19 cellular contexts compared by ENCODE assay signal in the genomic region with DNA sequence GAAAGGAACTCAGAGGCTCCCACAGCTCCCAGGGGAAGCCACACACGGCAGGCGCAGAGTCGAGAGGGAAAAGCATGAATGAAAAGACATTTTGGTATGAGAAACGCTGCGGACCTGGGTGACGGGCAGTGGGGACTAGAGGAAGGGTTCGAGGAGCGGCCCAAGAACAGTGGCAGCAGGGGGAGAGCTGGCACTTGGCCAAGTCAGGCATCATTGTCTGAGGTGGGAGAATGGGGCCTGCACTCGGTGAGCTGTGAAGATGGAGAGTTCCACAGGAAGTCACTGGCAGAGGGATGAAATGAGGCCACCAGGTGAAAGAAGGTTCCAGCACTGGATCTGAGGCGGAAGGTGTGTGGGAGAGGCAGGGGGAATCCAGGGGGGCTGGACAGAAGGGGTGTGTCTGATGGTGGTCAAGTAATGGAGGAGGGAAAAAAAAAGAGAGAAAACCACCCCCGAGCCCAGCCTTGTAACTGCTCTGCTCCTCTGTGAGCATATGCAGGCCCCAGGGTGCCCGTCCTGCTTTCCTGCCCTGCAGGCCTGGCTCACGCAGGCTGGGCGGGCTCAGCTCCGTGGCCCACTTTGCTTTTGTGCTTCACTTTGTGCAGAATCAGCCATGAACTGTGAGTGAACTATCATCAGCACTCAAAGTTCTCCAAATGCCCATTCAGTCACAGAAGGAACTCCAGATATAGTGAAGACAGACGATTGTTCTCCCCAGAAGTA. TPM values are rescaled to one million over a fixed set of nuclear protein-coding genes. Genes with fewer than 3 reads are reported as not detected.
A peak's percentile ranks its signal among the peaks of the same experiment; 100 is the strongest.
DNase-seq lines count a peak whose midpoint lies in the region; ATAC-seq, FAIRE-seq and TF ChIP-seq lines count a peak whose summit lies in the region.
"Had no signal": no experiment of that assay in that cellular context is flagged by ENCODE, and none has a peak within 500 bp of the region (broad histone marks: within the 10 kb centered on the region; RNA-seq: fewer than 3 reads in every experiment).

No MANE protein-coding gene starts in this region.

- peak overlapping the region; percentile 6 for H3K27ac Mint-ChIP-seq in progenitor cell of endocrine pancreas

- no peak overlapping the region for H2BK12ac ChIP-seq in H1 (ENCODE audit: low read depth, low read length)

- no peaks in the 10 kb centered on the region for H3K79me2 ChIP-seq in H1 (ENCODE audit: control insufficient read depth in 1 of 2, insufficient read depth in 2 of 2, low read length in 2 of 2)
- no peaks in the 10 kb centered on the region for H3K79me2 ChIP-seq in mesendoderm (ENCODE audit: control insufficient read depth, insufficient read depth, low read length)

- no peak overlapping the region for H3K4me3 Mint-ChIP-seq in progenitor cell of endocrine pancreas (ENCODE audit: low read depth)

- H3K9me3 ChIP-seq in NT2/D1 (ENCODE audit: insufficient read depth, low read length) (no peaks in the 10 kb centered on the region), H1 (ENCODE audit: insufficient read depth in 2 of 2, low read depth in 1 of 2, low read length in 1 of 2) (no peaks in the 10 kb centered on the region)
- H3K9me3 ChIP-seq: BE2C had no signal

- no peak for TF ChIP-seq EP300 in H1 (IDR thresholded peaks at IDR 0.05; ENCODE audit: borderline replicate concordance in 1 of 2, low read depth in 2 of 2, low read length in 2 of 2)

- TF ChIP-seq CTCF in H1 (IDR thresholded peaks at IDR 0.05; ENCODE audit: control extremely low read depth in 1 of 3, insufficient read depth in 1 of 3, low read depth in 1 of 3, low read length in 3 of 3) (no peak), progenitor cell of endocrine pancreas (IDR thresholded peaks at IDR 0.05; ENCODE audit: unreplicated experiment) (no peak)

- H3K4ac ChIP-seq in H1 (replicated peaks; ENCODE audit: insufficient read length, low read depth, low read length) = no peak overlapping the region
- H3K4ac ChIP-seq in mesendoderm (ENCODE audit: low read depth, low read length) = no peak overlapping the region

- H3K14ac ChIP-seq in H1 (ENCODE audit: insufficient read length) = no peak overlapping the region

- H3K56ac ChIP-seq in H1 (replicated peaks; ENCODE audit: insufficient read length, low read depth, low read length) (no peak overlapping the region), mesendoderm (ENCODE audit: low read length) (no peak overlapping the region)

- H3K9me3 Mint-ChIP-seq in progenitor cell of endocrine pancreas (ENCODE audit: low read depth) = no peaks in the 10 kb centered on the region

- H4K91ac ChIP-seq in H1 (replicated peaks; ENCODE audit: insufficient read length, low read length) = no peak overlapping the region

- H2BK15ac ChIP-seq in H1 (ENCODE audit: low read length) (no peak overlapping the region), mesendoderm (replicated peaks; ENCODE audit: low read depth) (no peak overlapping the region)

- H4K8ac ChIP-seq in H1 (ENCODE audit: extremely low read depth, insufficient read depth, low read length) (peak overlapping the region; percentile 57; the same call in 1 of the 2 replicates), mesendoderm (ENCODE audit: low read depth, low read length) (no peak overlapping the region)

- H3K4me2 ChIP-seq in H1 (ENCODE audit: insufficient read depth in 1 of 2, low read depth in 2 of 2, low read length in 2 of 2) = no peak overlapping the region
- H3K4me2 ChIP-seq in mesendoderm (ENCODE audit: low read length) = no peak overlapping the region

- in situ Hi-C loops in G401 (cut with HindIII; ENCODE audit: low sequenced_read_pairs) = no loop called here

- no peak for TF ChIP-seq RAD21 in H1 (IDR thresholded peaks at IDR 0.05 in 1 of 2, conservative IDR thresholded peaks at IDR 0.05 in 1 of 2; ENCODE audit: low read depth in 2 of 2, low read length in 2 of 2)

- H2BK5ac ChIP-seq in H1 (ENCODE audit: low read depth, low read length) (no peak overlapping the region; the same call in 1 of the 2 replicates), mesendoderm (ENCODE audit: low read length) (no peak overlapping the region)

- H3K27me3 Mint-ChIP-seq in progenitor cell of endocrine pancreas = no peaks in the 10 kb centered on the region

- H3K79me1 ChIP-seq in H1 (ENCODE audit: low read depth, low read length) (no peaks in the 10 kb centered on the region), mesendoderm (ENCODE audit: low read length) (no peaks in the 10 kb centered on the region)

- peaks cover 15% of the 10 kb centered on the region for H3K36me3 Mint-ChIP-seq in progenitor cell of endocrine pancreas (ENCODE audit: insufficient read depth)

- H3K9ac ChIP-seq in NT2/D1 (ENCODE audit: insufficient read length, low read depth) (peak overlapping the region; percentile 27), H1 (replicated peaks in 1 of 4; ENCODE audit: extremely low read depth in 1 of 4, low read depth in 3 of 4, low read length in 3 of 4) (no peak overlapping the region), mesendoderm (ENCODE audit: low read length) (no peak overlapping the region)

- no peak for TF ChIP-seq POLR2A in H1 (IDR thresholded peaks at IDR 0.05; ENCODE audit: control extremely low read depth in 1 of 2, low read depth in 2 of 2, low read length in 2 of 2)

- no peak overlapping the region for H2BK20ac ChIP-seq in H1 (ENCODE audit: low read length)

- no peak overlapping the region for H3K4me3 ChIP-seq in NT2/D1 (ENCODE audit: insufficient read length, low read depth)
- no peak overlapping the region for H3K4me3 ChIP-seq in H1 (ENCODE audit: extremely low read depth in 1 of 4, insufficient read depth in 2 of 4, low read depth in 3 of 4, low read length in 4 of 4)
- H3K4me3 ChIP-seq in mesendoderm (ENCODE audit: low read length) = no peak overlapping the region

- no peaks in the 10 kb centered on the region for H3K23me2 ChIP-seq in H1 (ENCODE audit: low read depth, low read length)

- WGBS in H1 (ENCODE audit: extremely low coverage in 1 of 2, insufficient coverage in 1 of 2, insufficient read length in 1 of 2, insufficient replicate concordance in 2 of 2, low coverage in 1 of 2, low lambda C conversion rate in 2 of 2, missing lambda C conversion rate in 1 of 2), 2 experiments = 88% methylated on average over 14 of the region's 16 CpGs; no CpG with 5 or more reads in 1 of the 2 experiments
- no CpG with 5 or more reads among the region's 16 CpGs for WGBS in mesendoderm (ENCODE audit: extremely low coverage, insufficient coverage, low lambda C conversion rate)

- H3K4me1 Mint-ChIP-seq in progenitor cell of endocrine pancreas (ENCODE audit: low read depth) = no peaks in the 10 kb centered on the region

- POLR2A ChIA-PET in H1 (lab: Charles Lee; ENCODE audit: partially characterized antibody) = interaction anchor here (0.6 kb wide), 1 partner anchor 724 kb away, joined by 4 read pairs; no protein-coding TSS in a partner anchor

- H3K27ac ChIP-seq in H1 (ENCODE audit: low read depth, low read length) (no peak overlapping the region), mesendoderm (ENCODE audit: low read depth, low read length) (no peak overlapping the region)
- H3K27ac ChIP-seq: HL-60 had no signal

- no peak overlapping the region for H2AFZ ChIP-seq in H1 (ENCODE audit: low read length)

- H3K18ac ChIP-seq in H1 (ENCODE audit: extremely low read depth, low read length) (no peak overlapping the region), mesendoderm (ENCODE audit: low read length) (no peak overlapping the region)

- H2BK120ac ChIP-seq in H1 (replicated peaks; ENCODE audit: low read depth, low read length) = no peak overlapping the region
- H2BK120ac ChIP-seq in mesendoderm (ENCODE audit: low read depth, low read length) = no peak overlapping the region

- peaks cover 14% of the 10 kb centered on the region for H3K4me1 ChIP-seq in NT2/D1 (ENCODE audit: insufficient read depth, insufficient read length)
- H3K4me1 ChIP-seq in H1 (replicated peaks in 1 of 4; ENCODE audit: control insufficient read depth in 3 of 4, insufficient read depth in 4 of 4, low read length in 3 of 4) = no peaks in the 10 kb centered on the region
- H3K4me1 ChIP-seq in mesendoderm (ENCODE audit: control insufficient read depth, low read depth, low read length) = no peaks in the 10 kb centered on the region
- H3K4me1 ChIP-seq: BE2C had no signal

- H3K23ac ChIP-seq in H1 (ENCODE audit: insufficient read length) = no peak overlapping the region
- H3K23ac ChIP-seq in mesendoderm (ENCODE audit: low read length) = no peak overlapping the region

- no peak for FAIRE-seq in H1 (lab: Jason Lieb, UNC)

- CTCF ChIA-PET in H1 (lab: Charles Lee; ENCODE audit: partially characterized antibody) = no interaction called here

- ATAC-seq in HG03342 (IDR thresholded peaks at IDR 0.05; ENCODE audit: unreplicated experiment) (no peak), HG03196 (IDR thresholded peaks at IDR 0.05; ENCODE audit: unreplicated experiment) (no peak)
- ATAC-seq: PC-3 had no signal

- H3K36me3 ChIP-seq in NT2/D1 (ENCODE audit: insufficient read depth, insufficient read length, low read length) (peaks cover 25% of the 10 kb centered on the region), H1 (ENCODE audit: control insufficient read depth in 2 of 4, insufficient read depth in 4 of 4, low read length in 3 of 4) (peaks cover 0 to 11% (median 4%) of the 10 kb centered on the region in 4 experiments; a peak in 5 of 8 replicates), mesendoderm (ENCODE audit: control insufficient read depth, insufficient read depth, low read length) (no peaks in the 10 kb centered on the region)
- H3K36me3 ChIP-seq: BE2C had no signal

- H2AK5ac ChIP-seq in H1 (ENCODE audit: low read depth, low read length) (no peak overlapping the region), mesendoderm (ENCODE audit: low read length) (no peak overlapping the region)

- H3K27me3 ChIP-seq in NT2/D1 (ENCODE audit: insufficient read depth, insufficient read length) = no peaks in the 10 kb centered on the region
- no peaks in the 10 kb centered on the region for H3K27me3 ChIP-seq in H1 (replicated peaks in 1 of 4; ENCODE audit: control insufficient read depth in 3 of 4, extremely low read depth in 1 of 4, insufficient read depth in 3 of 4, low read length in 3 of 4)
- H3K27me3 ChIP-seq in mesendoderm (ENCODE audit: insufficient read depth, low read length, poor library complexity) = no peaks in the 10 kb centered on the region
- H3K27me3 ChIP-seq: BE2C had no signal

- peaks cover 0 to 2% of the 10 kb centered on the region in 2 experiments for H4K20me1 ChIP-seq in H1 (replicated peaks in 1 of 2; ENCODE audit: control insufficient read depth in 1 of 2, insufficient read depth in 2 of 2, low read length in 2 of 2)

- peak; percentile 88 for DNase-seq in G401 (ENCODE audit: low spot score)
- DNase-seq in NT2/D1 (ENCODE audit: low read depth, low spot score) = no peak
- DNase-seq in H1 (ENCODE audit: low read depth in 1 of 2, low spot score in 2 of 2) = no peak
- DNase-seq in progenitor cell of endocrine pancreas (ENCODE audit: low spot score, unreplicated experiment) = no peak
- no peak for DNase-seq in mesendoderm
- DNase-seq: DMS 273 treated with DMSO at 0.1 percent for 48 hours, HCEC 1CT, KG1, NCI-H1048, NCI-H146, NCI-H345, NCI-H526 treated with DMSO at 0.1 percent for 48 hours, PC-3 had no signal

- no peak overlapping the region for H4K5ac ChIP-seq in H1 (ENCODE audit: insufficient read length, low read depth, low read length)
- no peak overlapping the region for H4K5ac ChIP-seq in mesendoderm (ENCODE audit: low read length)

RNA-seq across cellular contexts. Expression of a gene that starts 31.8 kb away (rescaled TPM):
- not detected in 2 replicates for total RNA-seq in G401 (2014; rRNA removed; shearing (Covaris generic))
- total RNA-seq in H1 (2021; fragmentation: NEBNext Ultra II Directional; extraction: Animal tissue kit (Norgen Biotek cat#: 25700)) = not detected in 2 replicates
- 0.03 TPM in 1 of 2 replicates, not detected in the other for polyA plus RNA-seq in H1 (2011; rRNA removed)
- polyA plus RNA-seq in H1 (2011; cell fraction: cytosol; rRNA removed) = 0.05 TPM
- polyA plus RNA-seq in H1 (2011; cell fraction: nucleus; rRNA removed) = not detected
- 0.12 to 0.37 TPM (median 0.21 TPM) in 4 replicates for polyA plus RNA-seq in H1 (2012, experiment 1 of 2)
- 0.16 TPM for polyA plus RNA-seq in H1 (2012, experiment 2 of 2)
- 0.08 TPM for polyA plus RNA-seq in H1 (2013, experiment 1 of 2)
- polyA plus RNA-seq in H1 (2013, experiment 2 of 2) = 0.02 TPM
- not detected in 2 replicates for polyA minus RNA-seq in H1 (2011; rRNA and poly(A)+ RNA removed)
- not detected for polyA minus RNA-seq in H1 (2011; cell fraction: cytosol; rRNA and poly(A)+ RNA removed)
- polyA minus RNA-seq in H1 (2011; cell fraction: nucleus; rRNA and poly(A)+ RNA removed) = not detected
- total RNA-seq in progenitor cell of endocrine pancreas = not detected in 2 replicates
- 0.07 TPM for polyA plus RNA-seq in mesendoderm (2013, experiment 1 of 2)
- 0.04 TPM for polyA plus RNA-seq in mesendoderm (2013, experiment 2 of 2)
- total RNA-seq: Daoy, M059J, PC-3 had no signal

RNA-seq across cellular contexts. Expression of a gene that starts 46.6 kb away (rescaled TPM):
- total RNA-seq in G401 (2014; rRNA removed; shearing (Covaris generic)) = 30.5 and 37.3 TPM in 2 replicates
- total RNA-seq in H1 (2021; fragmentation: NEBNext Ultra II Directional; extraction: Animal tissue kit (Norgen Biotek cat#: 25700)) = 20.6 and 20.9 TPM in 2 replicates
- 9.7 and 16.1 TPM in 2 replicates for polyA plus RNA-seq in H1 (2011; rRNA removed)
- 12.5 TPM for polyA plus RNA-seq in H1 (2011; cell fraction: cytosol; rRNA removed)
- 49.0 TPM for polyA plus RNA-seq in H1 (2011; cell fraction: nucleus; rRNA removed)
- polyA plus RNA-seq in H1 (2012, experiment 1 of 2) = 14.1 to 26.4 TPM (median 19.7 TPM) in 4 replicates
- 12.9 TPM for polyA plus RNA-seq in H1 (2012, experiment 2 of 2)
- 8.0 TPM for polyA plus RNA-seq in H1 (2013, experiment 1 of 2)
- 7.3 TPM for polyA plus RNA-seq in H1 (2013, experiment 2 of 2)
- 26.4 and 41.3 TPM in 2 replicates for polyA minus RNA-seq in H1 (2011; rRNA and poly(A)+ RNA removed)
- 15.2 TPM for polyA minus RNA-seq in H1 (2011; cell fraction: cytosol; rRNA and poly(A)+ RNA removed)
- 43.1 TPM for polyA minus RNA-seq in H1 (2011; cell fraction: nucleus; rRNA and poly(A)+ RNA removed)
- 75.2 and 85.3 TPM in 2 replicates for total RNA-seq in progenitor cell of endocrine pancreas
- polyA plus RNA-seq in mesendoderm (2013, experiment 1 of 2) = 4.0 TPM
- polyA plus RNA-seq in mesendoderm (2013, experiment 2 of 2) = 4.1 TPM

RNA-seq across cellular contexts. Expression of a gene that starts 46.9 kb away (rescaled TPM):
- 4.5 and 7.6 TPM in 2 replicates for total RNA-seq in G401 (2014; rRNA removed; shearing (Covaris generic))
- total RNA-seq in H1 (2021; fragmentation: NEBNext Ultra II Directional; extraction: Animal tissue kit (Norgen Biotek cat#: 25700)) = 23.2 and 26.2 TPM in 2 replicates
- polyA plus RNA-seq in H1 (2011; rRNA removed) = 19.2 and 31.0 TPM in 2 replicates
- polyA plus RNA-seq in H1 (2011; cell fraction: cytosol; rRNA removed) = 13.1 TPM
- 52.6 TPM for polyA plus RNA-seq in H1 (2011; cell fraction: nucleus; rRNA removed)
- 16.3 to 23.4 TPM (median 19.7 TPM) in 4 replicates for polyA plus RNA-seq in H1 (2012, experiment 1 of 2)
- 8.7 TPM for polyA plus RNA-seq in H1 (2012, experiment 2 of 2)
- 10.7 TPM for polyA plus RNA-seq in H1 (2013, experiment 1 of 2)
- 11.4 TPM for polyA plus RNA-seq in H1 (2013, experiment 2 of 2)
- polyA minus RNA-seq in H1 (2011; rRNA and poly(A)+ RNA removed) = 20.1 and 23.0 TPM in 2 replicates
- 13.2 TPM for polyA minus RNA-seq in H1 (2011; cell fraction: cytosol; rRNA and poly(A)+ RNA removed)
- polyA minus RNA-seq in H1 (2011; cell fraction: nucleus; rRNA and poly(A)+ RNA removed) = 18.7 TPM
- 58.3 and 61.3 TPM in 2 replicates for total RNA-seq in progenitor cell of endocrine pancreas
- 8.7 TPM for polyA plus RNA-seq in mesendoderm (2013, experiment 1 of 2)
- polyA plus RNA-seq in mesendoderm (2013, experiment 2 of 2) = 9.6 TPM
